ENCODE assay signal across 1 cellular context in the genomic region with DNA sequence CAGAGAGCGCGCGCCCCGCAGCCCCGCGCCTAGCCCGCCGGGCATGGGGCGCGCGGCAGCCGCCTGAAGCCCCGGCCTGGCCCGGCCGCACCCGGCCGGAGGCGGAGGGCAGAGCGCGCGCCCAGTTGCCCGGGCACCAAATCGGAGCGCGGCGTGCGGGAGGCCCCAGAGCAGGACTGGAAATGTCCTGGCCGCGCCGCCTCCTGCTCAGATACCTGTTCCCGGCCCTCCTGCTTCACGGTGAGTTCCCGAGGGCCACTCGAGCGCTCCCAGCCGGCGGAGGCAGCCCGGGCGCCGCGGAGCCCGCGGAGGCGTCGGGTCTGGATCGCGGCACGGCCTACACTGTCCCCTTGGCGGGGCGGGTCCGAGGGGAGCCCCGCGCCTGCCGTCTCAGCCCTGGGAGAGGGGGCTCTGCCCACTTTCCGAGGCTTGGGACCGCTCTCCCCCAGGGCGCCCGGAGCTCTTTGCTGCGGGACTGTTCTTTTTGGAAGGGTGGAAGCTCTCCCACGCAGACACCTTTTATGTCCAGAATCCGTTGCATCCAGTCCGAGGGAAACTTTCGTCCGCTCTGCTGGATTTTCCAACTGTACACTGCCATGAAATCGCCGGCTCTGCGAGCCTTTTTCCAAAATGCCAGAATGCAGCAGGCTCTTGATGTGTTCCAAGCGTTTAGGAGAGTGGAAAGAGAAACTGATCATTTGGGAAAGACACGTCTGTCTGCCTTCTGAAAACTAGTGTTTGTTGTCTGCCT.
TF ChIP-seq lines count a peak whose summit lies in the region.

No MANE protein-coding gene starts in this region.

TF ChIP-seq in HEK293, 187 proteins besides CTCF, POLR2A, EP300 and RAD21 (continued from another document):
- no peak for TF ChIP-seq ZNF549 (tag by site-specific recombination; IDR thresholded peaks at IDR 0.05)
- 0 out of 2 replicates have a peak, but pooled peaks have one; percentile 22 for TF ChIP-seq KLF16 (tag by site-specific recombination; IDR thresholded peaks at IDR 0.05)
- TF ChIP-seq, protein P1, sequence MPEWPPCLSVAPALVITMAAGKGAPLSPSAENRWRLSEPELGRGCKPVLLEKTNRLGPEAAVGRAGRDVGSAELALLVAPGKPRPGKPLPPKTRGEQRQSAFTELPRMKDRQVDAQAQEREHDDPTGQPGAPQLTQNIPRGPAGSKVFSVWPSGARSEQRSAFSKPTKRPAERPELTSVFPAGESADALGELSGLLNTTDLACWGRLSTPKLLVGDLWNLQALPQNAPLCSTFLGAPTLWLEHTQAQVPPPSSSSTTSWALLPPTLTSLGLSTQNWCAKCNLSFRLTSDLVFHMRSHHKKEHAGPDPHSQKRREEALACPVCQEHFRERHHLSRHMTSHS (tag by site-specific recombination; IDR thresholded peaks at IDR 0.05) = no peak
- TF ChIP-seq, protein P2, sequence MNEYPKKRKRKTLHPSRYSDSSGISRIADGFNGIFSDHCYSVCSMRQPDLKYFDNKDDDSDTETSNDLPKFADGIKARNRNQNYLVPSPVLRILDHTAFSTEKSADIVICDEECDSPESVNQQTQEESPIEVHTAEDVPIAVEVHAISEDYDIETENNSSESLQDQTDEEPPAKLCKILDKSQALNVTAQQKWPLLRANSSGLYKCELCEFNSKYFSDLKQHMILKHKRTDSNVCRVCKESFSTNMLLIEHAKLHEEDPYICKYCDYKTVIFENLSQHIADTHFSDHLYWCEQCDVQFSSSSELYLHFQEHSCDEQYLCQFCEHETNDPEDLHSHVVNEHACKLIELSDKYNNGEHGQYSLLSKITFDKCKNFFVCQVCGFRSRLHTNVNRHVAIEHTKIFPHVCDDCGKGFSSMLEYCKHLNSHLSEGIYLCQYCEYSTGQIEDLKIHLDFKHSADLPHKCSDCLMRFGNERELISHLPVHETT (tag by site-specific recombination; IDR thresholded peaks at IDR 0.05) = no peak
- TF ChIP-seq ZNF621 (tag by site-specific recombination; IDR thresholded peaks at IDR 0.05) = no peak
- peak; percentile 55 for TF ChIP-seq ZNF335 (tag by site-specific recombination; conservative IDR thresholded peaks at IDR 0.05)
- TF ChIP-seq ZNF777 (tag by site-specific recombination; IDR thresholded peaks at IDR 0.05; ENCODE audit: borderline replicate concordance) = peak; percentile 90
- peak; percentile 56; the same call in 1 of the 2 replicates for TF ChIP-seq GLIS2 (tag by site-specific recombination; IDR thresholded peaks at IDR 0.05)
- peak; percentile 80 for TF ChIP-seq ZBTB8A (tag by site-specific recombination; IDR thresholded peaks at IDR 0.05)
- TF ChIP-seq, protein P3, sequence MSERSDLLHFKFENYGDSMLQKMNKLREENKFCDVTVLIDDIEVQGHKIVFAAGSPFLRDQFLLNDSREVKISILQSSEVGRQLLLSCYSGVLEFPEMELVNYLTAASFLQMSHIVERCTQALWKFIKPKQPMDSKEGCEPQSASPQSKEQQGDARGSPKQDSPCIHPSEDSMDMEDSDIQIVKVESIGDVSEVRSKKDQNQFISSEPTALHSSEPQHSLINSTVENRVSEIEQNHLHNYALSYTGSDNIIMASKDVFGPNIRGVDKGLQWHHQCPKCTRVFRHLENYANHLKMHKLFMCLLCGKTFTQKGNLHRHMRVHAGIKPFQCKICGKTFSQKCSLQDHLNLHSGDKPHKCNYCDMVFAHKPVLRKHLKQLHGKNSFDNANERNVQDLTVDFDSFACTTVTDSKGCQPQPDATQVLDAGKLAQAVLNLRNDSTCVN (tag by site-specific recombination; optimal IDR thresholded peaks at IDR 0.05) = peak; percentile 70
- TF ChIP-seq ZNF670 (tag by site-specific recombination; IDR thresholded peaks at IDR 0.05; ENCODE audit: low read depth) = no peak
- peak; percentile 45; the same call in 1 of the 2 replicates for TF ChIP-seq ZNF600 (tag by site-specific recombination; IDR thresholded peaks at IDR 0.05)
- TF ChIP-seq, protein P4, sequence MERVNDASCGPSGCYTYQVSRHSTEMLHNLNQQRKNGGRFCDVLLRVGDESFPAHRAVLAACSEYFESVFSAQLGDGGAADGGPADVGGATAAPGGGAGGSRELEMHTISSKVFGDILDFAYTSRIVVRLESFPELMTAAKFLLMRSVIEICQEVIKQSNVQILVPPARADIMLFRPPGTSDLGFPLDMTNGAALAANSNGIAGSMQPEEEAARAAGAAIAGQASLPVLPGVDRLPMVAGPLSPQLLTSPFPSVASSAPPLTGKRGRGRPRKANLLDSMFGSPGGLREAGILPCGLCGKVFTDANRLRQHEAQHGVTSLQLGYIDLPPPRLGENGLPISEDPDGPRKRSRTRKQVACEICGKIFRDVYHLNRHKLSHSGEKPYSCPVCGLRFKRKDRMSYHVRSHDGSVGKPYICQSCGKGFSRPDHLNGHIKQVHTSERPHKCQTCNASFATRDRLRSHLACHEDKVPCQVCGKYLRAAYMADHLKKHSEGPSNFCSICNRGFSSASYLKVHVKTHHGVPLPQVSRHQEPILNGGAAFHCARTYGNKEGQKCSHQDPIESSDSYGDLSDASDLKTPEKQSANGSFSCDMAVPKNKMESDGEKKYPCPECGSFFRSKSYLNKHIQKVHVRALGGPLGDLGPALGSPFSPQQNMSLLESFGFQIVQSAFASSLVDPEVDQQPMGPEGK (tag by site-specific recombination; IDR thresholded peaks at IDR 0.05) = 0 out of 2 replicates have a peak, but pooled peaks have one; percentile 23
- TF ChIP-seq ZNF510 (tag by site-specific recombination; IDR thresholded peaks at IDR 0.05; ENCODE audit: insufficient replicate concordance) = no peak
- no peak for TF ChIP-seq ZNF747 (tag by site-specific recombination; IDR thresholded peaks at IDR 0.05)
- TF ChIP-seq EGR2 (tag by site-specific recombination; IDR thresholded peaks at IDR 0.05; ENCODE audit: low read depth) = 0 out of 2 replicates have a peak, but pooled peaks have one; percentile 16
- no peak for TF ChIP-seq ZNF785 (tag by site-specific recombination; IDR thresholded peaks at IDR 0.05)
- TF ChIP-seq ZNF560 (tag by site-specific recombination; IDR thresholded peaks at IDR 0.05; ENCODE audit: borderline replicate concordance) = no peak
